Comparison of ENCODE assay signal across 18 cellular contexts in the genomic region with DNA sequence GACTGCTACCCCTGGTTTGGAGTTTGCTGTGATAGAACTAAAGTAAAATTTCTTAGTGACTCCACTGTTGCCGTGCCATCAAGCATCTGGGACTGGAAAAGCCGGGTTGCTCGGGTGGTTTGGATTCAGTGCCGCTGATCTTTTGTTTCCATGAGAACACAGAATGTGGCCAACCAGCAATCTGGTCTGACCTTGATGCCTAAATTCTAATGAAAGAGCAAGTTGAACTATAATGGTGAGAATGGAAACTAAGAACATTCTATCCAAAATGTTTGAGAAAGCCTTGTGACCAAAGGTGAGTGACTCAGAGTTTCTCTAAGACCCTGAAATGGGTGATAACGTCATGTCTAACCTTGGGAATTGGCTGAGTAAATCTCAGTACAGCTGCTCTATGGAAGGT. TPM values are rescaled to one million over a fixed set of nuclear protein-coding genes. Genes with fewer than 3 reads are reported as not detected.
"Had no signal": no experiment of that assay in that cellular context is flagged by ENCODE, and none has a peak within 500 bp of the region (broad histone marks: within the 10 kb centered on the region; RNA-seq: fewer than 3 reads in every experiment).

No MANE protein-coding gene starts in this region.

- H3K9me3 ChIP-seq: esophagus muscularis mucosa, left ventricle myocardium inferior, neutrophil, upper lobe of right lung had no signal

- H3K36me3 ChIP-seq: esophagus muscularis mucosa, left ventricle myocardium inferior, neutrophil, upper lobe of right lung had no signal

- H3K4me3 Mint-ChIP-seq: activated naive CD4-positive, alpha-beta T cell treated with anti-CD3 and anti-CD28 coated beads for 36 hours; naive B cell; stimulated activated naive CD8-positive, alpha-beta T cell treated with anti-CD3 and anti-CD28 coated beads, Interleukin-15, Interleukin-2, amounts not matched to agents 100 ng/mL and 50 ng/mL, for 24 hours had no signal

- ATAC-seq: right cardiac atrium, upper lobe of right lung had no signal

- DNase-seq: activated CD4-positive, alpha-beta T cell treated with anti-CD3 and anti-CD28 coated beads, Interleukin-2, amount 50 U/mL, for 48 hours; activated naive CD4-positive, alpha-beta T cell treated with anti-CD3 and anti-CD28 coated beads for 36 hours; central memory CD4-positive, alpha-beta T cell; left ventricle myocardium inferior; naive B cell; right cardiac atrium; stimulated activated CD4-positive, alpha-beta T cell treated with anti-CD3 and anti-CD28 coated beads, Interleukin-15, amount 100 ng/mL, for 24 hours; stimulated activated CD4-positive, alpha-beta T cell treated with anti-CD3 and anti-CD28 coated beads, Interleukin-4, amount 100 ng/mL, for 1 hour; T-helper 9 cell; upper lobe of right lung had no signal

- H3K9me3 Mint-ChIP-seq: activated naive CD4-positive, alpha-beta T cell treated with anti-CD3 and anti-CD28 coated beads for 36 hours; activated T-helper 2 cell treated with anti-CD3 and anti-CD28 coated beads, Interferon-gamma antibody, Interleukin-2, Interleukin-4, amounts not matched to agents 10 μg/mL and 5 μg/mL and 100 μg/mL, durations not matched to agents 14 hours and 24 hours and 36 hours; naive B cell; stimulated activated naive CD8-positive, alpha-beta T cell treated with anti-CD3 and anti-CD28 coated beads, Interleukin-15, Interleukin-2, amounts not matched to agents 100 ng/mL and 50 ng/mL, for 24 hours had no signal

- H3K36me3 Mint-ChIP-seq: naive B cell had no signal

- H3K27me3 ChIP-seq: upper lobe of right lung had no signal

- H3K27ac Mint-ChIP-seq: activated naive CD4-positive, alpha-beta T cell treated with anti-CD3 and anti-CD28 coated beads for 36 hours; activated T-helper 2 cell treated with anti-CD3 and anti-CD28 coated beads, Interferon-gamma antibody, Interleukin-2, Interleukin-4, amounts not matched to agents 10 μg/mL and 5 μg/mL and 100 μg/mL, durations not matched to agents 14 hours and 24 hours and 36 hours; stimulated activated naive CD8-positive, alpha-beta T cell treated with anti-CD3 and anti-CD28 coated beads, Interleukin-15, Interleukin-2, amounts not matched to agents 100 ng/mL and 50 ng/mL, for 24 hours had no signal

- H3K4me1 ChIP-seq: esophagus muscularis mucosa, left ventricle myocardium inferior, upper lobe of right lung had no signal

- H3K4me3 ChIP-seq: coronary artery, esophagus muscularis mucosa, left ventricle myocardium inferior, skin epidermis, upper lobe of right lung had no signal

- H3K27me3 Mint-ChIP-seq: stimulated activated naive CD8-positive, alpha-beta T cell treated with anti-CD3 and anti-CD28 coated beads, Interleukin-15, Interleukin-2, amounts not matched to agents 100 ng/mL and 50 ng/mL, for 24 hours had no signal

- H3K27ac ChIP-seq: coronary artery, esophagus muscularis mucosa, left ventricle myocardium inferior, neutrophil, skin epidermis, upper lobe of right lung had no signal

RNA-seq across cellular contexts. Expression of a gene that starts 9.9 kb away (rescaled TPM):
- total RNA-seq: activated T-helper 2 cell treated with anti-CD3 and anti-CD28 coated beads, Interferon-gamma antibody, Interleukin-2, Interleukin-4, amounts not matched to agents 10 μg/mL and 5 μg/mL and 100 μg/mL, durations not matched to agents 14 hours and 24 hours and 36 hours; kidney epithelial cell; SK-MEL-5 had no signal
